In the genomic region with DNA sequence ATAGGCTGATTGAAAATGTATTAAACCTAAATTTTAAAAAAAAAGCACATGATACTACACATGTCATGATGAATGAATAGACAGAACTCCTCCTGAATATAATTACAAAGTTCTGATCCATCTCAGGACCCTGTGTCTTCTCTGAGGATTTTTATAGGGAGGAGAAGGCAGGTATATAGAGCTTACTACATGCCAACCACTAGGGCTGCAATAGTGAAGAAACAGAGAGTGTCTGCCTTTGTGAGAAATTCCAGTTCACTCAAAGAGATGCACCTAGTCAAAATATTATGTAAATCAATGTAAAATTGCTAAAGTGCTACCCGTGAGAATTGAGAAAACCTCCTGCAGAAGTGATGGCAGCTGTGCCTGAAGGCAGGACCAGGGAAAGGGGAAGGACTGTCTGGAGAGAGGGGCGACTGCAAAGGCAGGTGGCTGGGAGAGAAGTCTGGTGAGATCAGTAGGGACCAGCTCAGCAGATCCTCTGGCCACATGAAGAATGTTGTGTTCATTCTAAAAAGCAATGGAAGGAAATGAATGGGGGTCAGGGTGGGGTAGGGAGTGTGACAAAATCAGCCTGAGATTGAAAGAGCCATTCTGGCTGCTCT, we compare ENCODE assay signal across 12 cellular contexts. TPM values are rescaled to one million over a fixed set of nuclear protein-coding genes. Genes with fewer than 3 reads are reported as not detected.
DNase-seq lines count a peak whose midpoint lies in the region; ATAC-seq and TF ChIP-seq lines count a peak whose summit lies in the region.
"Had no signal": no experiment of that assay in that cellular context is flagged by ENCODE, and none has a peak within 500 bp of the region (broad histone marks: within the 10 kb centered on the region; RNA-seq: fewer than 3 reads in every experiment).

No MANE protein-coding gene starts in this region.

- H3K36me3 ChIP-seq in A673 (ENCODE audit: insufficient read depth, low read length, poor library complexity, severe bottlenecking) = peaks cover 14% of the 10 kb centered on the region
- H3K36me3 ChIP-seq in OCI-LY7 (ENCODE audit: insufficient read depth, low read length) = peaks cover 10% of the 10 kb centered on the region
- no peaks in the 10 kb centered on the region for H3K36me3 ChIP-seq in neural progenitor cell

- H3K27ac ChIP-seq in A673 (ENCODE audit: low read depth, low read length, poor library complexity, severe bottlenecking) (no peak overlapping the region), OCI-LY7 (ENCODE audit: low read depth, low read length, poor library complexity, severe bottlenecking) (no peak overlapping the region), neural progenitor cell (no peak overlapping the region)

- POLR2A ChIA-PET in A673 (lab: Charles Lee; ENCODE audit: low non-redundant PET) = no interaction called here
- POLR2A ChIA-PET in OCI-LY7 (lab: Charles Lee) = no interaction called here

- ATAC-seq in GM19023 (IDR thresholded peaks at IDR 0.05; ENCODE audit: unreplicated experiment) (no peak), HG03039 (IDR thresholded peaks at IDR 0.05; ENCODE audit: unreplicated experiment) (no peak)
- ATAC-seq: stimulated activated naive CD8-positive, alpha-beta T cell treated with anti-CD3 and anti-CD28 coated beads, Interleukin-15, amount 100 ng/mL, for 72 hours had no signal

- no peaks in the 10 kb centered on the region for H3F3A ChIP-seq in neural progenitor cell (ENCODE audit: low read depth)

- peaks cover 2% of the 10 kb centered on the region for H3K27me3 Mint-ChIP-seq in dendritic cell treated with granulocyte-macrophage colony-stimulating factor and Interleukin-4, amounts not matched to agents 40 ng/mL and 50 ng/mL, for 4 days
- peaks cover 5% of the 10 kb centered on the region for H3K27me3 Mint-ChIP-seq in neural progenitor cell (ENCODE audit: insufficient read depth, low read depth)
- H3K27me3 Mint-ChIP-seq: stimulated activated naive CD8-positive, alpha-beta T cell treated with anti-CD3 and anti-CD28 coated beads, Interleukin-15, amount 100 ng/mL, for 72 hours had no signal

- TF ChIP-seq CTCF in A673 (conservative IDR thresholded peaks at IDR 0.05; ENCODE audit: low read depth, low read length) (0 out of 2 replicates have a peak, but pooled peaks have one; percentile 9), OCI-LY7 (conservative IDR thresholded peaks at IDR 0.05; ENCODE audit: low read length) (0 out of 2 replicates have a peak, but pooled peaks have one; percentile 27), neural progenitor cell (IDR thresholded peaks at IDR 0.05) (peak; percentile 9)

- H3K4me3 ChIP-seq in A673 (ENCODE audit: low read depth, low read length, poor library complexity, severe bottlenecking) (no peak overlapping the region), OCI-LY7 (ENCODE audit: low read depth, low read length, poor library complexity, severe bottlenecking) (no peak overlapping the region), neural progenitor cell (no peak overlapping the region)

- DNase-seq in A673 (ENCODE audit: low spot score) (no peak), OCI-LY7 (ENCODE audit: low spot score) (no peak), neural progenitor cell (ENCODE audit: low spot score) (no peak), NCI-H510A (lab: John Stamatoyannopoulos, UW) (no peak), epidermal melanocyte (ENCODE audit: insufficient read length, low spot score) (no peak)
- DNase-seq: activated CD8-positive, alpha-beta memory T cell treated with anti-CD3 and anti-CD28 coated beads, Interleukin-2, amount 50 U/mL, for 4 hours; NCI-H1048; stimulated activated naive CD8-positive, alpha-beta T cell treated with anti-CD3 and anti-CD28 coated beads, Interleukin-15, amount 100 ng/mL, for 72 hours; T-helper 9 cell had no signal

- no peaks in the 10 kb centered on the region for H3K9me3 Mint-ChIP-seq in dendritic cell treated with granulocyte-macrophage colony-stimulating factor and Interleukin-4, amounts not matched to agents 40 ng/mL and 50 ng/mL, for 4 days
- no peaks in the 10 kb centered on the region for H3K9me3 Mint-ChIP-seq in neural progenitor cell
- H3K9me3 Mint-ChIP-seq: stimulated activated naive CD8-positive, alpha-beta T cell treated with anti-CD3 and anti-CD28 coated beads, Interleukin-15, amount 100 ng/mL, for 72 hours had no signal

- CTCF ChIA-PET in A673 (lab: Charles Lee) (no interaction called here), OCI-LY7 (lab: Charles Lee; ENCODE audit: unreplicated experiment) (interaction anchor here (0.5 kb wide), 1 partner anchor 43 kb away, joined by 3 read pairs; no protein-coding TSS in a partner anchor)

- no peaks in the 10 kb centered on the region for H4K20me1 ChIP-seq in OCI-LY7 (ENCODE audit: insufficient read depth, low read length)
- no peaks in the 10 kb centered on the region for H4K20me1 ChIP-seq in neural progenitor cell (ENCODE audit: low read depth)

- H3K4me1 ChIP-seq in A673 (ENCODE audit: insufficient read depth, low read length, poor library complexity, severe bottlenecking) (peaks cover 13% of the 10 kb centered on the region), OCI-LY7 (ENCODE audit: insufficient read depth, low read length, poor library complexity, severe bottlenecking) (peaks cover 8% of the 10 kb centered on the region), neural progenitor cell (no peaks in the 10 kb centered on the region)

- H3K4me3 Mint-ChIP-seq in dendritic cell treated with granulocyte-macrophage colony-stimulating factor and Interleukin-4, amounts not matched to agents 40 ng/mL and 50 ng/mL, for 4 days = no peak overlapping the region
- H3K4me3 Mint-ChIP-seq in neural progenitor cell = peak overlapping the region; percentile 14
- H3K4me3 Mint-ChIP-seq: stimulated activated naive CD8-positive, alpha-beta T cell treated with anti-CD3 and anti-CD28 coated beads, Interleukin-15, amount 100 ng/mL, for 72 hours had no signal

- no peaks in the 10 kb centered on the region for H3K9me2 ChIP-seq in OCI-LY7 (ENCODE audit: insufficient read depth, low read length)

- H3K4me2 ChIP-seq in OCI-LY7 (ENCODE audit: low read length) (no peak overlapping the region), neural progenitor cell (no peak overlapping the region)

- no peaks in the 10 kb centered on the region for H3K4me1 Mint-ChIP-seq in dendritic cell treated with granulocyte-macrophage colony-stimulating factor and Interleukin-4, amounts not matched to agents 40 ng/mL and 50 ng/mL, for 4 days (ENCODE audit: low read depth)
- peaks cover 14% of the 10 kb centered on the region for H3K4me1 Mint-ChIP-seq in neural progenitor cell
- H3K4me1 Mint-ChIP-seq: stimulated activated naive CD8-positive, alpha-beta T cell treated with anti-CD3 and anti-CD28 coated beads, Interleukin-15, amount 100 ng/mL, for 72 hours had no signal

- H3K36me3 Mint-ChIP-seq in dendritic cell treated with granulocyte-macrophage colony-stimulating factor and Interleukin-4, amounts not matched to agents 40 ng/mL and 50 ng/mL, for 4 days (ENCODE audit: low read depth) = peaks cover 47% of the 10 kb centered on the region
- peaks cover 14% of the 10 kb centered on the region for H3K36me3 Mint-ChIP-seq in neural progenitor cell

- H3K9me3 ChIP-seq in A673 (ENCODE audit: low read depth, low read length, poor library complexity, severe bottlenecking) = no peaks in the 10 kb centered on the region
- H3K9me3 ChIP-seq in OCI-LY7 (ENCODE audit: low read length) = no peaks in the 10 kb centered on the region
- no peaks in the 10 kb centered on the region for H3K9me3 ChIP-seq in neural progenitor cell (ENCODE audit: low read depth)

- no peak overlapping the region for H3K9ac ChIP-seq in neural progenitor cell

- H3K27me3 ChIP-seq in A673 (replicated peaks; ENCODE audit: insufficient read depth, low read depth, low read length, poor library complexity) (no peaks in the 10 kb centered on the region), neural progenitor cell (no peaks in the 10 kb centered on the region)

- no peaks in the 10 kb centered on the region for H3K79me2 ChIP-seq in OCI-LY7 (ENCODE audit: insufficient read depth, low read depth, low read length)
- no peaks in the 10 kb centered on the region for H3K79me2 ChIP-seq in neural progenitor cell (ENCODE audit: low read depth)

- peak overlapping the region; percentile 13 for H3K27ac Mint-ChIP-seq in dendritic cell treated with granulocyte-macrophage colony-stimulating factor and Interleukin-4, amounts not matched to agents 40 ng/mL and 50 ng/mL, for 4 days
- H3K27ac Mint-ChIP-seq in neural progenitor cell = peak overlapping the region; percentile 3
- H3K27ac Mint-ChIP-seq: stimulated activated naive CD8-positive, alpha-beta T cell treated with anti-CD3 and anti-CD28 coated beads, Interleukin-15, amount 100 ng/mL, for 72 hours had no signal

- no TSS peak for BruUV-seq in A673 (replicated peaks; lab: Mats Ljungman, UMichigan)
- BruUV-seq in OCI-LY7 (replicated peaks; lab: Mats Ljungman, UMichigan) = no TSS peak

- H2AFZ ChIP-seq in OCI-LY7 (ENCODE audit: low read length) (no peak overlapping the region), neural progenitor cell (replicated peaks) (no peak overlapping the region)

- intact Hi-C loops in A673 (cut with micrococcal nuclease; ENCODE audit: unreplicated experiment) = no loop called here
- intact Hi-C loops in OCI-LY7 (cut with micrococcal nuclease; ENCODE audit: unreplicated experiment) = no loop called here
- intact Hi-C loops in dendritic cell treated with granulocyte-macrophage colony-stimulating factor and Interleukin-4, amounts not matched to agents 40 ng/mL and 50 ng/mL, for 4 days (cut with micrococcal nuclease) = no loop called here

RNA-seq across cellular contexts. Expression of a gene that starts 15.1 kb away (rescaled TPM):
- total RNA-seq in A673 (2021) (36.6 and 40.7 TPM in 2 replicates), OCI-LY7 (2022) (15.1 and 15.6 TPM in 2 replicates), neural progenitor cell (ENCODE audit: low replicate concordance) (9.3 and 13.3 TPM in 2 replicates)
- total RNA-seq in OCI-LY7 (2014; rRNA removed; shearing (Covaris generic)) = 5.6 and 6.6 TPM in 2 replicates

RNA-seq across cellular contexts. Expression of a gene that starts 24.2 kb away (rescaled TPM):
- total RNA-seq in A673 (2021) (224 and 261 TPM in 2 replicates), OCI-LY7 (2022) (115 and 117 TPM in 2 replicates), neural progenitor cell (ENCODE audit: low replicate concordance) (166 and 185 TPM in 2 replicates)
- total RNA-seq in OCI-LY7 (2014; rRNA removed; shearing (Covaris generic)) = 88.6 and 154 TPM in 2 replicates

RNA-seq across cellular contexts. Expression of a gene that starts 31.0 kb away (rescaled TPM):
- not detected in 2 replicates for total RNA-seq in A673 (2021)
- not detected in 2 replicates for total RNA-seq in OCI-LY7 (2014; rRNA removed; shearing (Covaris generic))
- not detected in 2 replicates for total RNA-seq in OCI-LY7 (2022)
- total RNA-seq in neural progenitor cell (ENCODE audit: low replicate concordance) = not detected in 2 replicates
